18 cellular contexts compared by ENCODE assay signal in genomic region chr2:61432990-61433389, GRCh38. TPM values are rescaled to one million over a fixed set of nuclear protein-coding genes. Genes with fewer than 3 reads are reported as not detected.
A peak's percentile ranks its signal among the peaks of the same experiment; 100 is the strongest.
DNase-seq lines count a peak whose midpoint lies in the region; ATAC-seq and TF ChIP-seq lines count a peak whose summit lies in the region.
"Had no signal": no experiment of that assay in that cellular context is flagged by ENCODE, and none has a peak within 500 bp of the region (broad histone marks: within the 10 kb centered on the region; RNA-seq: fewer than 3 reads in every experiment).

No MANE protein-coding gene starts in this region.

- H3K9me3 ChIP-seq in cardiac muscle cell (ENCODE audit: low read depth) = no peaks in the 10 kb centered on the region
- no peaks in the 10 kb centered on the region; the same call in 1 of the 2 replicates for H3K9me3 ChIP-seq in OCI-LY7 (ENCODE audit: low read length)
- peaks cover 0 to 5% of the 10 kb centered on the region in 2 donors for H3K9me3 ChIP-seq in breast epithelium

- H3K36me3 Mint-ChIP-seq in immature natural killer cell = no peaks in the 10 kb centered on the region
- peaks cover 14 to 28% of the 10 kb centered on the region in 2 donors for H3K36me3 Mint-ChIP-seq in stimulated activated naive B cell treated with anti-CD40 and anti-IgM and Interleukin-4, amounts not matched to agents 10 μg/mL and 1 μg/mL and 100 μg/mL, for 72 hours

- H3K9me2 ChIP-seq in OCI-LY7 (ENCODE audit: insufficient read depth, low read length) = no peaks in the 10 kb centered on the region

- peak overlapping the region; percentile 33 for H3K4me2 ChIP-seq in OCI-LY7 (ENCODE audit: low read length)

- no peaks in the 10 kb centered on the region for H3K27me3 ChIP-seq in cardiac muscle cell
- H3K27me3 ChIP-seq in breast epithelium = no peaks in the 10 kb centered on the region
- H3K27me3 ChIP-seq: right atrium auricular region had no signal

- peak overlapping the region in 1 of 5 donors; percentile 18 for H3K4me3 Mint-ChIP-seq in immature natural killer cell
- no peak overlapping the region for H3K4me3 Mint-ChIP-seq in stimulated activated naive B cell treated with anti-CD40 and anti-IgM and Interleukin-4, amounts not matched to agents 10 μg/mL and 1 μg/mL and 100 μg/mL, for 72 hours
- H3K4me3 Mint-ChIP-seq: activated CD4-positive, alpha-beta T cell treated with anti-CD3 and anti-CD28 coated beads, Interleukin-2, amount 10 ng/mL, durations not matched to agents 24 days and 14 days had no signal

- H3K4me1 ChIP-seq in cardiac muscle cell (ENCODE audit: low read depth) = peaks cover 16% of the 10 kb centered on the region
- peaks cover 82% of the 10 kb centered on the region for H3K4me1 ChIP-seq in OCI-LY7 (ENCODE audit: insufficient read depth, low read length, poor library complexity, severe bottlenecking)
- H3K4me1 ChIP-seq in breast epithelium = no peaks in the 10 kb centered on the region

- no peak for ATAC-seq in left ventricle myocardium superior
- no peak for ATAC-seq in stimulated activated naive B cell treated with anti-CD40 and anti-IgM and Interleukin-4, amounts not matched to agents 10 μg/mL and 1 μg/mL and 100 μg/mL, for 72 hours (replicated peaks)

- H3K27me3 Mint-ChIP-seq in immature natural killer cell (ENCODE audit: low read depth in 3 of 3) = peaks cover 0 to 4% (median 0%) of the 10 kb centered on the region in 3 donors
- no peaks in the 10 kb centered on the region for H3K27me3 Mint-ChIP-seq in stimulated activated naive B cell treated with anti-CD40 and anti-IgM and Interleukin-4, amounts not matched to agents 10 μg/mL and 1 μg/mL and 100 μg/mL, for 72 hours
- H3K27me3 Mint-ChIP-seq: activated CD4-positive, alpha-beta T cell treated with anti-CD3 and anti-CD28 coated beads, Interleukin-2, amount 10 ng/mL, durations not matched to agents 24 days and 14 days had no signal

- intact Hi-C loops in left ventricle myocardium superior (cut with micrococcal nuclease) = no loop called here
- intact Hi-C loops in OCI-LY7 (cut with micrococcal nuclease; ENCODE audit: unreplicated experiment) = no loop called here
- intact Hi-C loops in breast epithelium (cut with DNase I; ENCODE audit: low total_unique reads) = loop anchor here (10.0 kb wide), 1 partner anchor 52 kb away; no protein-coding TSS in a partner anchor

- no peaks in the 10 kb centered on the region for H3K9me3 Mint-ChIP-seq in immature natural killer cell
- peaks cover 9 to 10% of the 10 kb centered on the region in 2 donors for H3K9me3 Mint-ChIP-seq in stimulated activated naive B cell treated with anti-CD40 and anti-IgM and Interleukin-4, amounts not matched to agents 10 μg/mL and 1 μg/mL and 100 μg/mL, for 72 hours

- no peak overlapping the region for H2AFZ ChIP-seq in OCI-LY7 (ENCODE audit: low read length)

- no peak for DNase-seq in cardiac muscle cell (ENCODE audit: low read depth in 1 of 2, low spot score in 1 of 2)
- DNase-seq in left ventricle myocardium superior = no peak
- DNase-seq in OCI-LY7 (ENCODE audit: low spot score) = no peak
- no peak for DNase-seq in immature natural killer cell
- no peak for DNase-seq in stimulated activated naive B cell treated with anti-CD40 and anti-IgM and Interleukin-4, amounts not matched to agents 10 μg/mL and 1 μg/mL and 100 μg/mL, for 72 hours
- no peak for DNase-seq in NCI-H128 (lab: John Stamatoyannopoulos, UW; ENCODE audit: unreplicated experiment)
- no peak for DNase-seq in breast epithelium (ENCODE audit: low spot score in 2 of 2)
- no peak for DNase-seq in activated CD4-positive, CD25-positive, alpha-beta regulatory T cell (lab: John Stamatoyannopoulos, UW)
- DNase-seq: activated CD4-positive, alpha-beta T cell treated with anti-CD3 and anti-CD28 coated beads, Interleukin-2, amount 10 ng/mL, durations not matched to agents 24 days and 14 days; activated gamma-delta T cell treated with Interleukin-2 at 50 U/mL for 16 hours; C1 segment of cervical spinal cord; MM.1S; NCI-H1436 treated with DMSO at 0.1 percent for 48 hours; NCI-H2171 treated with DMSO at 0.1 percent for 48 hours; NCI-H69; occipital lobe; Right ventricle myocardium superior had no signal

- no peak for TF ChIP-seq POLR2A in breast epithelium (IDR thresholded peaks at IDR 0.05)

- peaks cover 26% of the 10 kb centered on the region; the same call in 1 of the 2 replicates for H4K20me1 ChIP-seq in OCI-LY7 (ENCODE audit: insufficient read depth, low read length)

- peak overlapping the region; percentile 57 for H3K27ac ChIP-seq in cardiac muscle cell
- peak overlapping the region; percentile 61 for H3K27ac ChIP-seq in OCI-LY7 (ENCODE audit: low read depth, low read length, poor library complexity, severe bottlenecking)
- H3K27ac ChIP-seq in breast epithelium = no peak overlapping the region
- H3K27ac ChIP-seq: right atrium auricular region had no signal

- peaks cover 100% of the 10 kb centered on the region for H3K79me2 ChIP-seq in OCI-LY7 (ENCODE audit: insufficient read depth, low read depth, low read length)

- no peak for TF ChIP-seq CTCF in cardiac muscle cell (IDR thresholded peaks at IDR 0.05; ENCODE audit: low read depth, low read length)
- TF ChIP-seq CTCF in OCI-LY7 (conservative IDR thresholded peaks at IDR 0.05; ENCODE audit: low read length) = no peak
- TF ChIP-seq CTCF in breast epithelium (IDR thresholded peaks at IDR 0.05) = no peak

- H3K4me3 ChIP-seq in cardiac muscle cell = no peak overlapping the region
- no peak overlapping the region for H3K4me3 ChIP-seq in OCI-LY7 (ENCODE audit: low read depth, low read length, poor library complexity, severe bottlenecking)
- H3K4me3 ChIP-seq in breast epithelium = no peak overlapping the region
- H3K4me3 ChIP-seq: right atrium auricular region had no signal

- H3K36me3 ChIP-seq in cardiac muscle cell = no peaks in the 10 kb centered on the region
- peaks cover 42% of the 10 kb centered on the region for H3K36me3 ChIP-seq in OCI-LY7 (ENCODE audit: insufficient read depth, low read length)
- H3K36me3 ChIP-seq in breast epithelium = no peaks in the 10 kb centered on the region
- H3K36me3 ChIP-seq: right atrium auricular region had no signal

- H3K27ac Mint-ChIP-seq in immature natural killer cell = peak overlapping the region in 5 of 6 donors; percentile 8 to 45 (median 18)
- peak overlapping the region; percentile 5 for H3K27ac Mint-ChIP-seq in stimulated activated naive B cell treated with anti-CD40 and anti-IgM and Interleukin-4, amounts not matched to agents 10 μg/mL and 1 μg/mL and 100 μg/mL, for 72 hours
- H3K27ac Mint-ChIP-seq: activated CD4-positive, alpha-beta T cell treated with anti-CD3 and anti-CD28 coated beads, Interleukin-2, amount 10 ng/mL, durations not matched to agents 24 days and 14 days had no signal

- peaks cover 58 to 79% of the 10 kb centered on the region in 2 donors for H3K4me1 Mint-ChIP-seq in immature natural killer cell
- H3K4me1 Mint-ChIP-seq in stimulated activated naive B cell treated with anti-CD40 and anti-IgM and Interleukin-4, amounts not matched to agents 10 μg/mL and 1 μg/mL and 100 μg/mL, for 72 hours = peaks cover 45 to 65% of the 10 kb centered on the region in 2 donors

- no TSS peak for BruUV-seq in OCI-LY7 (replicated peaks; lab: Mats Ljungman, UMichigan)

- POLR2A ChIA-PET in OCI-LY7 (lab: Charles Lee) = interaction anchor here (0.8 to 3.7 kb wide), 4 partner anchors 9 to 29 kb away, joined by 3 to 37 read pairs (median 4); no protein-coding TSS in a partner anchor

- CTCF ChIA-PET in OCI-LY7 (lab: Charles Lee; ENCODE audit: unreplicated experiment) = interaction anchor here (0.7 kb wide), 1 partner anchor 14 kb away, joined by 3 read pairs; no protein-coding TSS in a partner anchor

RNA-seq across cellular contexts. Expression of gene USP34, which starts 37.9 kb away (rescaled TPM):
- total RNA-seq in cardiac muscle cell (67.6 and 94.5 TPM in 2 replicates), left ventricle myocardium superior (39.8 TPM), OCI-LY7 (2022) (340 and 344 TPM in 2 replicates), breast epithelium (100 to 1,000 TPM; 148 to 260 (median 189) TPM)
- polyA plus RNA-seq in cardiac muscle cell (42.4 and 54.9 TPM in 2 replicates), immature natural killer cell (10 to 100 TPM in 2 of 3 donors, 1 to 10 TPM in 1; 9.0 to 37.3 (median 16.3) TPM)
- 147 and 192 TPM in 2 replicates for total RNA-seq in OCI-LY7 (2014; rRNA removed; shearing (Covaris generic))

Comparison
In these comparisons a context has a peak if more than half of its experiments do, and no peak if none do; other contexts are left out.
1. H3K27ac ChIP-seq: peak in cardiac muscle cell (single experiment) and OCI-LY7 (single experiment); none in breast epithelium (0 of 2).